8 cellular contexts compared by ENCODE assay signal in the genomic region with DNA sequence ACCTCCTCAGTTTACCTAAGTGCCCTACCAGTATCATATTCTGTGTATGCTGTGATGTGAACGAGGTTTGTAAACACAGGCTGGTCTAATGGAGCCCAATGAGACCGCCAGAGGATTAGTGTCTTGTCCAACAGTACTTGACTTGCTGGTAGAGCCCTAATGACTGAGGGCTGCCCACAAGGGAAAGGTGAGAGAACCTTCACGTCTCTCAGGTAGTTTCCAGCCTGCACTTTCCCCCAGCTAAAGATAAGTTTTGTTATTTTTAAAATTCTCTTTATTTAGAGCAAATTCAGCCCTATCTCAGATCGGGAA. TPM values are rescaled to one million over a fixed set of nuclear protein-coding genes. Genes with fewer than 3 reads are reported as not detected.
DNase-seq lines count a peak whose midpoint lies in the region; ATAC-seq, FAIRE-seq and TF ChIP-seq lines count a peak whose summit lies in the region.

No MANE protein-coding gene starts in this region.

- H4K8ac ChIP-seq in mesendoderm (ENCODE audit: low read depth, low read length): peak overlapping the region; percentile 1

- no peak for FAIRE-seq in bronchial epithelial cell (lab: Jason Lieb, UNC)
- no peak for FAIRE-seq in GM12892 (lab: Jason Lieb, UNC)

- CTCF ChIA-PET in BJ (lab: Yijun Ruan, JAX): interaction anchor here (1.0 to 2.6 kb wide), 3 partner anchors 9 to 18 kb away, joined by 3 to 9 read pairs (median 8); no protein-coding TSS in a partner anchor

- H3K4me3 ChIP-seq in BJ (ENCODE audit: low read depth, low read length): peak overlapping the region; percentile 91
- H3K4me3 ChIP-seq in HUES6 (ENCODE audit: low read depth, low read length): peak overlapping the region; percentile 96
- H3K4me3 ChIP-seq in bronchial epithelial cell (ENCODE audit: low read depth, low read length): peak overlapping the region; percentile 90
- H3K4me3 ChIP-seq in mesendoderm (ENCODE audit: low read length): peak overlapping the region; percentile 98

- no peak overlapping the region for H2BK15ac ChIP-seq in mesendoderm (replicated peaks; ENCODE audit: low read depth)

- peak overlapping the region; percentile 12 for H3K4me2 ChIP-seq in mesendoderm (ENCODE audit: low read length)

- peak overlapping the region; percentile 77 for H3K4ac ChIP-seq in mesendoderm (ENCODE audit: low read depth, low read length)

- H3K79me2 ChIP-seq in mesendoderm (ENCODE audit: control insufficient read depth, insufficient read depth, low read length): peaks cover 38% of the 10 kb centered on the region

- H2BK120ac ChIP-seq in mesendoderm (ENCODE audit: low read depth, low read length): no peak overlapping the region

- H3K27me3 ChIP-seq in BJ (ENCODE audit: control insufficient read depth, insufficient read depth, low read length) (no peaks in the 10 kb centered on the region), HUES6 (ENCODE audit: control insufficient read depth, insufficient read depth, low read length) (no peaks in the 10 kb centered on the region), bronchial epithelial cell (ENCODE audit: control insufficient read depth, insufficient read depth, low read length) (no peaks in the 10 kb centered on the region), mesendoderm (ENCODE audit: insufficient read depth, low read length, poor library complexity) (no peaks in the 10 kb centered on the region)

- no peak overlapping the region for H2BK5ac ChIP-seq in mesendoderm (ENCODE audit: low read length)

- ATAC-seq in GM19467 (IDR thresholded peaks at IDR 0.05; ENCODE audit: unreplicated experiment): peak; percentile 24

- no peaks in the 10 kb centered on the region for H3K79me1 ChIP-seq in mesendoderm (ENCODE audit: low read length)

- H3K23ac ChIP-seq in mesendoderm (ENCODE audit: low read length): no peak overlapping the region

- peak overlapping the region; percentile 98 for H3K9ac ChIP-seq in HUES6 (ENCODE audit: low read length)
- H3K9ac ChIP-seq in mesendoderm (ENCODE audit: low read length): peak overlapping the region; percentile 98

- no peaks in the 10 kb centered on the region for H3K36me3 ChIP-seq in BJ (ENCODE audit: control insufficient read depth, insufficient read depth, low read length)
- H3K36me3 ChIP-seq in HUES6 (ENCODE audit: control insufficient read depth, insufficient read depth, low read length): 0 out of 2 replicates have a peak, but pooled peaks cover 1% of the 10 kb centered on the region
- no peaks in the 10 kb centered on the region for H3K36me3 ChIP-seq in bronchial epithelial cell (ENCODE audit: control insufficient read depth, insufficient read depth, low read length)
- H3K36me3 ChIP-seq in mesendoderm (ENCODE audit: control insufficient read depth, insufficient read depth, low read length): no peaks in the 10 kb centered on the region

- H2AK5ac ChIP-seq in mesendoderm (ENCODE audit: low read length): no peak overlapping the region

- H3K56ac ChIP-seq in mesendoderm (ENCODE audit: low read length): peak overlapping the region; percentile 99

- POLR2A ChIA-PET in BJ (lab: Charles Lee): no interaction called here

- H3K9me3 ChIP-seq in HUES6 (ENCODE audit: control insufficient read depth, insufficient read depth, low read depth, low read length): no peaks in the 10 kb centered on the region

- WGBS in mesendoderm (ENCODE audit: extremely low coverage, insufficient coverage, low lambda C conversion rate): no CpG with 5 or more reads among the region's 4 CpGs

- H4K5ac ChIP-seq in mesendoderm (ENCODE audit: low read length): no peak overlapping the region

- H3K4me1 ChIP-seq in HUES6 (ENCODE audit: control insufficient read depth, insufficient read depth, low read length) (peaks cover 31% of the 10 kb centered on the region), mesendoderm (ENCODE audit: control insufficient read depth, low read depth, low read length) (peaks cover 11% of the 10 kb centered on the region)

- TF ChIP-seq CTCF in BJ (IDR thresholded peaks at IDR 0.05; ENCODE audit: insufficient read depth, low read depth, low read length) (no peak), bronchial epithelial cell (IDR thresholded peaks at IDR 0.05; ENCODE audit: insufficient read depth, low read length, severe bottlenecking) (no peak)

- TF ChIP-seq POLR2A in GM12892 (IDR thresholded peaks at IDR 0.05; ENCODE audit: low read depth, low read length): no peak; the same call in 1 of the 2 replicates

- H3K18ac ChIP-seq in mesendoderm (ENCODE audit: low read length): peak overlapping the region; percentile 82

- no peak for DNase-seq in BJ (ENCODE audit: low read depth)
- DNase-seq in bronchial epithelial cell (ENCODE audit: low read depth): no peak
- no peak for DNase-seq in mesendoderm
- DNase-seq in SW480 (ENCODE audit: low spot score): no peak
- DNase-seq in GM12892 (ENCODE audit: insufficient read length): no peak
- DNase-seq in ecto neural progenitor cell (ENCODE audit: low spot score): no peak

- H3K27ac ChIP-seq in HUES6 (ENCODE audit: low read depth, low read length) (peak overlapping the region; percentile 94), mesendoderm (ENCODE audit: low read depth, low read length) (no peak overlapping the region)

RNA-seq across cellular contexts. Expression of gene RBM26, which starts 0.5 kb away (rescaled TPM):
- polyA plus RNA-seq in BJ (2011; rRNA removed): 7.9 and 14.2 TPM in 2 replicates
- 19.0 and 19.2 TPM in 2 replicates for polyA minus RNA-seq in BJ (2011; rRNA and poly(A)+ RNA removed)
- 13.7 and 15.7 TPM in 2 replicates for total RNA-seq in bronchial epithelial cell
- 46.4 TPM for polyA plus RNA-seq in mesendoderm (2013, experiment 1 of 2)
- polyA plus RNA-seq in mesendoderm (2013, experiment 2 of 2): 48.0 TPM
- polyA plus RNA-seq in GM12892 (2012; ENCODE audit: missing spikeins): 34.9 TPM
